Comparison of ENCODE assay signal across 8 cellular contexts in genomic region chr19:17576758-17577532, GRCh38. TPM values are rescaled to one million over a fixed set of nuclear protein-coding genes. Genes with fewer than 3 reads are reported as not detected.
DNase-seq lines count a peak whose midpoint lies in the region; ATAC-seq and TF ChIP-seq lines count a peak whose summit lies in the region.

No MANE protein-coding gene starts in this region.

- H3K36me3 Mint-ChIP-seq in nephron progenitor cell (ENCODE audit: low read depth) (peaks cover 46% of the 10 kb centered on the region), endothelial cell (ENCODE audit: low read depth, unreplicated experiment) (peaks cover 37% of the 10 kb centered on the region)
- H3K36me3 Mint-ChIP-seq in T-helper 2 cell treated with Interferon-gamma antibody and Interleukin-4, amounts not matched to agents 5 μg/mL and 100 μg/mL, for 36 hours (ENCODE audit: low read depth) = peaks cover 45% of the 10 kb centered on the region

- no peak for TF ChIP-seq CTCF in nephron progenitor cell (IDR thresholded peaks at IDR 0.05)
- TF ChIP-seq CTCF in endothelial cell (IDR thresholded peaks at IDR 0.05; ENCODE audit: unreplicated experiment) = no peak

- in situ Hi-C loops in G401 (cut with HindIII; ENCODE audit: low sequenced_read_pairs) = no loop called here
- in situ Hi-C loops in T47D (cut with HindIII; ENCODE audit: low pct_unique_long_range_greater_than_20kb, low sequenced_read_pairs) = no loop called here

- H3K27me3 Mint-ChIP-seq in nephron progenitor cell (ENCODE audit: low read depth, poor library complexity) = no peaks in the 10 kb centered on the region
- no peaks in the 10 kb centered on the region for H3K27me3 Mint-ChIP-seq in T-helper 2 cell treated with Interferon-gamma antibody and Interleukin-4, amounts not matched to agents 5 μg/mL and 100 μg/mL, for 36 hours (ENCODE audit: low read depth)
- peaks cover 6% of the 10 kb centered on the region for H3K27me3 Mint-ChIP-seq in endothelial cell (ENCODE audit: unreplicated experiment)

- DNase-seq in G401 (ENCODE audit: low spot score) (peak; percentile 52), M059J (ENCODE audit: low read depth) (peak; percentile 13), T47D (ENCODE audit: low read depth in 1 of 2, low spot score in 1 of 2) (peak; percentile 43 to 94), nephron progenitor cell (peak; percentile 97), endothelial cell (ENCODE audit: low spot score) (no peak), NCI-H2107 (lab: John Stamatoyannopoulos, UW) (no peak)
- DNase-seq in T-helper 2 cell treated with Interferon-gamma antibody and Interleukin-4, amounts not matched to agents 5 μg/mL and 100 μg/mL, for 36 hours (ENCODE audit: low spot score) = no peak

- ATAC-seq in GM18498 (IDR thresholded peaks at IDR 0.05; ENCODE audit: unreplicated experiment) = no peak

- H3K27ac Mint-ChIP-seq in nephron progenitor cell (no peak overlapping the region), endothelial cell (ENCODE audit: unreplicated experiment) (no peak overlapping the region)
- no peak overlapping the region for H3K27ac Mint-ChIP-seq in T-helper 2 cell treated with Interferon-gamma antibody and Interleukin-4, amounts not matched to agents 5 μg/mL and 100 μg/mL, for 36 hours

- H3K4me1 Mint-ChIP-seq in nephron progenitor cell = peaks cover 28% of the 10 kb centered on the region
- peaks cover 4% of the 10 kb centered on the region for H3K4me1 Mint-ChIP-seq in T-helper 2 cell treated with Interferon-gamma antibody and Interleukin-4, amounts not matched to agents 5 μg/mL and 100 μg/mL, for 36 hours (ENCODE audit: low read depth)
- peaks cover 4% of the 10 kb centered on the region for H3K4me1 Mint-ChIP-seq in endothelial cell (ENCODE audit: unreplicated experiment)

- H3K4me3 Mint-ChIP-seq in nephron progenitor cell (peak overlapping the region; percentile 67), endothelial cell (ENCODE audit: unreplicated experiment) (no peak overlapping the region)
- no peak overlapping the region for H3K4me3 Mint-ChIP-seq in T-helper 2 cell treated with Interferon-gamma antibody and Interleukin-4, amounts not matched to agents 5 μg/mL and 100 μg/mL, for 36 hours

- no peaks in the 10 kb centered on the region for H3K9me3 Mint-ChIP-seq in nephron progenitor cell
- no peaks in the 10 kb centered on the region for H3K9me3 Mint-ChIP-seq in T-helper 2 cell treated with Interferon-gamma antibody and Interleukin-4, amounts not matched to agents 5 μg/mL and 100 μg/mL, for 36 hours
- H3K9me3 Mint-ChIP-seq in endothelial cell (ENCODE audit: unreplicated experiment) = no peaks in the 10 kb centered on the region

RNA-seq across cellular contexts. Expression of gene COLGALT1, which starts 21.5 kb away (rescaled TPM):
- total RNA-seq in G401 (2014; rRNA removed; shearing (Covaris generic)) = 73.2 and 75.4 TPM in 2 replicates
- 104 and 150 TPM in 2 replicates for total RNA-seq in M059J (2014; rRNA removed; shearing (Covaris generic))
- 257 TPM for total RNA-seq in endothelial cell (ENCODE audit: unreplicated experiment)

Comparison
In these comparisons a context has a peak if more than half of its experiments do, and no peak if none do; other contexts are left out.
1. DNase-seq: peak in G401 (single experiment), M059J (single experiment), T47D (2 of 2) and nephron progenitor cell (single experiment); none in T-helper 2 cell treated with Interferon-gamma antibody and Interleukin-4, amounts not matched to agents 5 μg/mL and 100 μg/mL, for 36 hours (single experiment), endothelial cell (single experiment) and NCI-H2107 (single experiment).